21 cellular contexts compared by ENCODE assay signal in the genomic region with DNA sequence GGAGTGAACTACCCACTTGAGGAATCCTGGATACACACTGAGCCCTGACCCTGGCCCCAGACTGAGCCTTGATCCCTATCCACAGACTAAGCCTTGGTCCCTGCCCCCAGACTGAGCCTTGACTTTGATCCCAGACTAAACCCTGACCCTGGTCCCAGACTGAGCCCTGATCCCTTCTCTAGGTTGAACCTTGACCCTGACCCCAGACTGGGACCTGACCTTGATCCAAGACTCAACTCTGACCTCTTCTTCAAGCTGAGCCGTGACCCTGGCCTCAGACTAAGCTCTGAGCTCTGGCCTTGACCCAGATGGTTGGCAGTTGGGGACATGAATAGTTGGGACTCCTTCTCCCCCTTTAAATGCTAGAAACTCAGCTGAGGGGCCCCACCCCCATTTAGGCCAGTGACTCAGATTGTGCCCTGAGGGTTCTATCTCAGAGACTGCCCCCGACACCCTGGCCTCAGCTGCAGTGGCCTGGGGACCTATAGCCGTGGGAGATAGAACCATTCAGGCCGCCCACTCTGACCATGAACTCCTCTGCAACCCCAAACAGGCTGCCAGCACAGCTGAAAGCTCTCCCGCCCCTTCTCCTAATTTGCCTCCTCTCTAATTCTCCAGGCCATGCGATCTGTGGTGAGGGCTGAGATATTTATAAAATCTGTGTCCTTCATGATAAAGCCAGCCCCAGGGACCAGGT.
A peak's percentile ranks its signal among the peaks of the same experiment; 100 is the strongest.
DNase-seq lines count a peak whose midpoint lies in the region; ATAC-seq and TF ChIP-seq lines count a peak whose summit lies in the region.
"Had no signal": no experiment of that assay in that cellular context is flagged by ENCODE, and none has a peak within 500 bp of the region (broad histone marks: within the 10 kb centered on the region; RNA-seq: fewer than 3 reads in every experiment).

No MANE protein-coding gene starts in this region.

- peak overlapping the region; percentile 24; the same call in 1 of the 2 replicates for H3K4me3 ChIP-seq in HUES6 (ENCODE audit: low read depth, low read length)
- H3K4me3 ChIP-seq in naive thymus-derived CD4-positive, alpha-beta T cell (ENCODE audit: low read length), result no peak overlapping the region
- H3K4me3 ChIP-seq: BLaER1, GM12878 had no signal

- peak overlapping the region; percentile 42 for H3K9ac ChIP-seq in HUES6 (ENCODE audit: low read length)
- H3K9ac ChIP-seq: BLaER1 had no signal

- H3K27me3 ChIP-seq in HUES6 (ENCODE audit: control insufficient read depth, insufficient read depth, low read length), result no peaks in the 10 kb centered on the region
- no peaks in the 10 kb centered on the region for H3K27me3 ChIP-seq in naive thymus-derived CD4-positive, alpha-beta T cell (ENCODE audit: control insufficient read depth in 2 of 2, insufficient read depth in 2 of 2, low read length in 2 of 2)
- H3K27me3 ChIP-seq: BLaER1 had no signal

- TF ChIP-seq CTCF in brain (conservative IDR thresholded peaks at IDR 0.05) (no peak), neural crest cell (conservative IDR thresholded peaks at IDR 0.05) (no peak)

- H3K4me1 ChIP-seq in HUES6 (ENCODE audit: control insufficient read depth, insufficient read depth, low read length), result peaks cover 21% of the 10 kb centered on the region
- H3K4me1 ChIP-seq in naive thymus-derived CD4-positive, alpha-beta T cell (ENCODE audit: control insufficient read depth in 2 of 2, insufficient read depth in 2 of 2, low read length in 2 of 2), result no peaks in the 10 kb centered on the region
- H3K4me1 ChIP-seq: BLaER1 had no signal

- ATAC-seq in left cardiac atrium, result no peak
- no peak for ATAC-seq in naive thymus-derived CD4-positive, alpha-beta T cell
- ATAC-seq: CD8-positive, alpha-beta T cell; GM12878 had no signal

- H3K36me3 Mint-ChIP-seq in brain (no peaks in the 10 kb centered on the region), neural crest cell (ENCODE audit: low read depth) (no peaks in the 10 kb centered on the region)
- H3K36me3 Mint-ChIP-seq in activated T-helper 2 cell treated with anti-CD3 and anti-CD28 coated beads, Interferon-gamma antibody, Interleukin-2, Interleukin-4, amounts not matched to agents 10 μg/mL and 5 μg/mL and 100 μg/mL, durations not matched to agents 14 hours and 24 hours and 36 hours (ENCODE audit: low read depth), result no peaks in the 10 kb centered on the region
- H3K36me3 Mint-ChIP-seq in naive thymus-derived CD4-positive, alpha-beta T cell, result no peaks in the 10 kb centered on the region
- H3K36me3 Mint-ChIP-seq: CD8-positive, alpha-beta T cell had no signal

- H3K9me3 Mint-ChIP-seq in brain (peaks cover 0 to 8% (median 0%) of the 10 kb centered on the region in 5 experiments), neural crest cell (no peaks in the 10 kb centered on the region)
- no peaks in the 10 kb centered on the region for H3K9me3 Mint-ChIP-seq in activated T-helper 2 cell treated with anti-CD3 and anti-CD28 coated beads, Interferon-gamma antibody, Interleukin-2, Interleukin-4, amounts not matched to agents 10 μg/mL and 5 μg/mL and 100 μg/mL, durations not matched to agents 14 hours and 24 hours and 36 hours
- peaks cover 0 to 1% (median 0%) of the 10 kb centered on the region in 11 donors for H3K9me3 Mint-ChIP-seq in naive thymus-derived CD4-positive, alpha-beta T cell
- H3K9me3 Mint-ChIP-seq: CD8-positive, alpha-beta T cell; HFFc6 had no signal

- peak overlapping the region; percentile 64; the same call in 1 of the 2 replicates for H3K27ac ChIP-seq in HUES6 (ENCODE audit: low read depth, low read length)
- no peak overlapping the region for H3K27ac ChIP-seq in naive thymus-derived CD4-positive, alpha-beta T cell (ENCODE audit: low read depth, low read length)
- H3K27ac ChIP-seq: BLaER1, RWPE1 had no signal

- H3K27ac Mint-ChIP-seq in brain (peak overlapping the region; percentile 51 to 97 (median 59)), neural crest cell (ENCODE audit: unreplicated experiment) (peak overlapping the region; percentile 37)
- no peak overlapping the region for H3K27ac Mint-ChIP-seq in activated T-helper 2 cell treated with anti-CD3 and anti-CD28 coated beads, Interferon-gamma antibody, Interleukin-2, Interleukin-4, amounts not matched to agents 10 μg/mL and 5 μg/mL and 100 μg/mL, durations not matched to agents 14 hours and 24 hours and 36 hours
- H3K27ac Mint-ChIP-seq in naive thymus-derived CD4-positive, alpha-beta T cell, result no peak overlapping the region
- H3K27ac Mint-ChIP-seq: CD8-positive, alpha-beta T cell; HFFc6 had no signal

- no peaks in the 10 kb centered on the region for H3K9me3 ChIP-seq in HUES6 (ENCODE audit: control insufficient read depth, insufficient read depth, low read depth, low read length)
- no peaks in the 10 kb centered on the region for H3K9me3 ChIP-seq in naive thymus-derived CD4-positive, alpha-beta T cell (ENCODE audit: control insufficient read depth in 2 of 3, low read length in 3 of 3)
- H3K9me3 ChIP-seq: BLaER1 had no signal

- POLR2A ChIA-PET in naive thymus-derived CD4-positive, alpha-beta T cell (lab: Charles Lee), result no interaction called here

- intact Hi-C loops in activated T-helper 2 cell treated with anti-CD3 and anti-CD28 coated beads, Interferon-gamma antibody, Interleukin-2, Interleukin-4, amounts not matched to agents 10 μg/mL and 5 μg/mL and 100 μg/mL, durations not matched to agents 14 hours and 24 hours and 36 hours (cut with micrococcal nuclease), result no loop called here
- intact Hi-C loops in left cardiac atrium (cut with DNase I), result no loop called here
- intact Hi-C loops in naive thymus-derived CD4-positive, alpha-beta T cell (cut with micrococcal nuclease), result no loop called here

- DNase-seq in EL (peak; percentile 14), neural crest cell (ENCODE audit: low read depth, low spot score) (no peak), left cardiac atrium (no peak), T-helper 2 cell (no peak)
- no peak for DNase-seq in activated T-helper 2 cell treated with anti-CD3 and anti-CD28 coated beads, Interferon-gamma antibody, Interleukin-2, Interleukin-4, amounts not matched to agents 10 μg/mL and 5 μg/mL and 100 μg/mL, durations not matched to agents 14 hours and 24 hours and 36 hours (ENCODE audit: low spot score)
- no peak for DNase-seq in naive thymus-derived CD4-positive, alpha-beta T cell
- DNase-seq: CD8-positive, alpha-beta T cell; GDM1; GOT3; HFFc6; IMR-90; Kasumi-1; NCI-H1105 treated with DMSO at 0.1 percent for 48 hours; NCI-H187 treated with DMSO at 0.1 percent for 48 hours; NCI-H446 treated with DMSO at 0.1 percent for 48 hours; NCI-H774 had no signal

- peaks cover 8% of the 10 kb centered on the region for H3K27me3 Mint-ChIP-seq in brain
- peaks cover 46% of the 10 kb centered on the region for H3K27me3 Mint-ChIP-seq in neural crest cell (ENCODE audit: low read depth)
- H3K27me3 Mint-ChIP-seq in activated T-helper 2 cell treated with anti-CD3 and anti-CD28 coated beads, Interferon-gamma antibody, Interleukin-2, Interleukin-4, amounts not matched to agents 10 μg/mL and 5 μg/mL and 100 μg/mL, durations not matched to agents 14 hours and 24 hours and 36 hours (ENCODE audit: low read depth), result no peaks in the 10 kb centered on the region
- peaks cover 0 to 20% (median 5%) of the 10 kb centered on the region in 5 donors for H3K27me3 Mint-ChIP-seq in naive thymus-derived CD4-positive, alpha-beta T cell

- peaks cover 15% of the 10 kb centered on the region for H3K4me1 Mint-ChIP-seq in brain
- peaks cover 7% of the 10 kb centered on the region for H3K4me1 Mint-ChIP-seq in neural crest cell
- no peaks in the 10 kb centered on the region for H3K4me1 Mint-ChIP-seq in activated T-helper 2 cell treated with anti-CD3 and anti-CD28 coated beads, Interferon-gamma antibody, Interleukin-2, Interleukin-4, amounts not matched to agents 10 μg/mL and 5 μg/mL and 100 μg/mL, durations not matched to agents 14 hours and 24 hours and 36 hours (ENCODE audit: low read depth)
- H3K4me1 Mint-ChIP-seq in naive thymus-derived CD4-positive, alpha-beta T cell, result no peaks in the 10 kb centered on the region

- CTCF ChIA-PET in naive thymus-derived CD4-positive, alpha-beta T cell (lab: Charles Lee), result interaction anchor here (0.6 kb wide), 1 partner anchor 14 kb away, joined by 3 read pairs; no protein-coding TSS in a partner anchor

- H3K36me3 ChIP-seq in HUES6 (ENCODE audit: control insufficient read depth, insufficient read depth, low read length), result no peaks in the 10 kb centered on the region
- H3K36me3 ChIP-seq in naive thymus-derived CD4-positive, alpha-beta T cell (ENCODE audit: control insufficient read depth in 2 of 3, insufficient read depth in 3 of 3, low read length in 3 of 3), result no peaks in the 10 kb centered on the region
- H3K36me3 ChIP-seq: BLaER1 had no signal

- H3K4me3 Mint-ChIP-seq in brain, result peak overlapping the region in 1 of 5 experiments; percentile 29
- H3K4me3 Mint-ChIP-seq in neural crest cell, result no peak overlapping the region
- no peak overlapping the region for H3K4me3 Mint-ChIP-seq in activated T-helper 2 cell treated with anti-CD3 and anti-CD28 coated beads, Interferon-gamma antibody, Interleukin-2, Interleukin-4, amounts not matched to agents 10 μg/mL and 5 μg/mL and 100 μg/mL, durations not matched to agents 14 hours and 24 hours and 36 hours (ENCODE audit: low read depth)
- H3K4me3 Mint-ChIP-seq in naive thymus-derived CD4-positive, alpha-beta T cell, result no peak overlapping the region
- H3K4me3 Mint-ChIP-seq: CD8-positive, alpha-beta T cell; HFFc6 had no signal

Comparison
In these comparisons a context has a peak if more than half of its experiments do, and no peak if none do; other contexts are left out.
1. H3K27ac Mint-ChIP-seq: peak in brain (5 of 5) and neural crest cell (single experiment); none in activated T-helper 2 cell treated with anti-CD3 and anti-CD28 coated beads, Interferon-gamma antibody, Interleukin-2, Interleukin-4, amounts not matched to agents 10 μg/mL and 5 μg/mL and 100 μg/mL, durations not matched to agents 14 hours and 24 hours and 36 hours (single experiment) and naive thymus-derived CD4-positive, alpha-beta T cell (0 of 9).